In the genomic region with DNA sequence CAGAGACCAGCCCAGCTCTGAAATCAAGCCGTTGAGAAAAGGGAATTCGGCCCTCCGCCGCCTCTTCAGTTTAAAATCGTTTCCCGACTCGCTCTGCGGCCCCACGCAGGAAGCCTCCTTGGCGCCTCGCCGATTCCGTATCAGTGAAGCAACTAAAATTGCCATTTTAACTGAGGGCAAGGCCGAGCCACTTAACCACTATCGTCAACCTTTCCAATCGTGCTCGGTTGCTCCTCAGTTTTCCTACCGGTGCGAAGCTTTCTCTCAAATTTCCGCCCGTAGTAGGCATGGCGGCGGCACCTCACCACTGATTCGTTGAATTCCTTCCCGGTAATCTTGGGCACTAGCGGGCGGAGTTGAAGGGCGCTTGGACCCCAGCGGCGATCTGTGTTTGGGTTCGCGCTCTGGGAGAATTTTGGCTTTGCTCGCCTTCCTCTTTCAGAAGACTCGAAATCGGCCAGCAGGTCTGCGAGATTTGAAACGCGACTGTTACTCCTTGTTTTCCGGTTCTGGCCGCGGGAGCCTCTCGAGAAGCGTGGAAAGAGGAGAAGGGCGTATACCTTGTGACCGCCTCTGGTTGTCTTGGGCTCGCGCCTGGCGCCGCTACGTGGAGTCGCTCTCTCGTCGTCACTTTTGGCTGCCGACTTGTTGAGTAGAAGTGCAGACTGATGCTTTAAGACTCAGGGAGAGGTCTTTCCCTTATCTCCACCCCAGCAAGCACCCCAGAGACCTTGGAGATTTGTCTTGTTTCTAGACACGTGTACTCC, we compare ENCODE assay signal across 1 cellular context.
TF ChIP-seq lines count a peak whose summit lies in the region.

A gene with protein sequence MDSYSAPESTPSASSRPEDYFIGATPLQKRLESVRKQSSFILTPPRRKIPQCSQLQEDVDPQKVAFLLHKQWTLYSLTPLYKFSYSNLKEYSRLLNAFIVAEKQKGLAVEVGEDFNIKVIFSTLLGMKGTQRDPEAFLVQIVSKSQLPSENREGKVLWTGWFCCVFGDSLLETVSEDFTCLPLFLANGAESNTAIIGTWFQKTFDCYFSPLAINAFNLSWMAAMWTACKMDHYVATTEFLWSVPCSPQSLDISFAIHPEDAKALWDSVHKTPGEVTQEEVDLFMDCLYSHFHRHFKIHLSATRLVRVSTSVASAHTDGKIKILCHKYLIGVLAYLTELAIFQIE (minus strand): TSS at position 569 of the 767 bp plus-strand sequence. CDS start 13,584 bp downstream, outside the sequence.
A gene with protein sequence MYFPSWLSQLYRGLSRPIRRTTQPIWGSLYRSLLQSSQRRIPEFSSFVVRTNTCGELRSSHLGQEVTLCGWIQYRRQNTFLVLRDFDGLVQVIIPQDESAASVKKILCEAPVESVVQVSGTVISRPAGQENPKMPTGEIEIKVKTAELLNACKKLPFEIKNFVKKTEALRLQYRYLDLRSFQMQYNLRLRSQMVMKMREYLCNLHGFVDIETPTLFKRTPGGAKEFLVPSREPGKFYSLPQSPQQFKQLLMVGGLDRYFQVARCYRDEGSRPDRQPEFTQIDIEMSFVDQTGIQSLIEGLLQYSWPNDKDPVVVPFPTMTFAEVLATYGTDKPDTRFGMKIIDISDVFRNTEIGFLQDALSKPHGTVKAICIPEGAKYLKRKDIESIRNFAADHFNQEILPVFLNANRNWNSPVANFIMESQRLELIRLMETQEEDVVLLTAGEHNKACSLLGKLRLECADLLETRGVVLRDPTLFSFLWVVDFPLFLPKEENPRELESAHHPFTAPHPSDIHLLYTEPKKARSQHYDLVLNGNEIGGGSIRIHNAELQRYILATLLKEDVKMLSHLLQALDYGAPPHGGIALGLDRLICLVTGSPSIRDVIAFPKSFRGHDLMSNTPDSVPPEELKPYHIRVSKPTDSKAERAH (plus strand): TSS at position 359 of the 767 bp plus-strand sequence. CDS start 557 bp downstream, outside the sequence.

TF ChIP-seq in GM12878, 131 proteins besides CTCF, POLR2A, EP300 and RAD21 (continued from another document and continues in another):
- TF ChIP-seq, protein P1, sequence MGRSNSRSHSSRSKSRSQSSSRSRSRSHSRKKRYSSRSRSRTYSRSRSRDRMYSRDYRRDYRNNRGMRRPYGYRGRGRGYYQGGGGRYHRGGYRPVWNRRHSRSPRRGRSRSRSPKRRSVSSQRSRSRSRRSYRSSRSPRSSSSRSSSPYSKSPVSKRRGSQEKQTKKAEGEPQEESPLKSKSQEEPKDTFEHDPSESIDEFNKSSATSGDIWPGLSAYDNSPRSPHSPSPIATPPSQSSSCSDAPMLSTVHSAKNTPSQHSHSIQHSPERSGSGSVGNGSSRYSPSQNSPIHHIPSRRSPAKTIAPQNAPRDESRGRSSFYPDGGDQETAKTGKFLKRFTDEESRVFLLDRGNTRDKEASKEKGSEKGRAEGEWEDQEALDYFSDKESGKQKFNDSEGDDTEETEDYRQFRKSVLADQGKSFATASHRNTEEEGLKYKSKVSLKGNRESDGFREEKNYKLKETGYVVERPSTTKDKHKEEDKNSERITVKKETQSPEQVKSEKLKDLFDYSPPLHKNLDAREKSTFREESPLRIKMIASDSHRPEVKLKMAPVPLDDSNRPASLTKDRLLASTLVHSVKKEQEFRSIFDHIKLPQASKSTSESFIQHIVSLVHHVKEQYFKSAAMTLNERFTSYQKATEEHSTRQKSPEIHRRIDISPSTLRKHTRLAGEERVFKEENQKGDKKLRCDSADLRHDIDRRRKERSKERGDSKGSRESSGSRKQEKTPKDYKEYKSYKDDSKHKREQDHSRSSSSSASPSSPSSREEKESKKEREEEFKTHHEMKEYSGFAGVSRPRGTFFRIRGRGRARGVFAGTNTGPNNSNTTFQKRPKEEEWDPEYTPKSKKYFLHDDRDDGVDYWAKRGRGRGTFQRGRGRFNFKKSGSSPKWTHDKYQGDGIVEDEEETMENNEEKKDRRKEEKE (IDR thresholded peaks at IDR 0.05) = no peak
- TF ChIP-seq NR2C1 (IDR thresholded peaks at IDR 0.05) = peak; percentile 91
- TF ChIP-seq, protein P2, sequence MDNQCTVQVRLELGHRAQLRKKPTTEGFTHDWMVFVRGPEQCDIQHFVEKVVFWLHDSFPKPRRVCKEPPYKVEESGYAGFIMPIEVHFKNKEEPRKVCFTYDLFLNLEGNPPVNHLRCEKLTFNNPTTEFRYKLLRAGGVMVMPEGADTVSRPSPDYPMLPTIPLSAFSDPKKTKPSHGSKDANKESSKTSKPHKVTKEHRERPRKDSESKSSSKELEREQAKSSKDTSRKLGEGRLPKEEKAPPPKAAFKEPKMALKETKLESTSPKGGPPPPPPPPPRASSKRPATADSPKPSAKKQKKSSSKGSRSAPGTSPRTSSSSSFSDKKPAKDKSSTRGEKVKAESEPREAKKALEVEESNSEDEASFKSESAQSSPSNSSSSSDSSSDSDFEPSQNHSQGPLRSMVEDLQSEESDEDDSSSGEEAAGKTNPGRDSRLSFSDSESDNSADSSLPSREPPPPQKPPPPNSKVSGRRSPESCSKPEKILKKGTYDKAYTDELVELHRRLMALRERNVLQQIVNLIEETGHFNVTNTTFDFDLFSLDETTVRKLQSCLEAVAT (IDR thresholded peaks at IDR 0.05) = peak; percentile 95
- TF ChIP-seq TAF1 (IDR thresholded peaks at IDR 0.05; ENCODE audit: borderline replicate concordance, low read depth, low read length) = peak; percentile 29; the same call in 1 of the 2 replicates
- TF ChIP-seq SRF (IDR thresholded peaks at IDR 0.05; ENCODE audit: low read depth in 2 of 2, low read length in 2 of 2) = peak in 1 of 2 experiments; percentile 75; a peak in 2 of 4 replicates
- TF ChIP-seq MXI1 (IDR thresholded peaks at IDR 0.05; ENCODE audit: low read depth, low read length) = peak; percentile 53
- TF ChIP-seq CBX3 (IDR thresholded peaks at IDR 0.05; ENCODE audit: borderline replicate concordance, low read depth) = no peak
- TF ChIP-seq NR2F1 (conservative IDR thresholded peaks at IDR 0.05) = no peak
- no peak for TF ChIP-seq ZNF622 (IDR thresholded peaks at IDR 0.05)
- peak; percentile 69; the same call in 1 of the 2 replicates for TF ChIP-seq FOXM1 (IDR thresholded peaks at IDR 0.05; ENCODE audit: low read depth, low read length)
- TF ChIP-seq TCF7 (IDR thresholded peaks at IDR 0.05; ENCODE audit: borderline replicate concordance) = no peak
- no peak for TF ChIP-seq ZNF24 (IDR thresholded peaks at IDR 0.05)
- TF ChIP-seq KLF5 (IDR thresholded peaks at IDR 0.05; ENCODE audit: partially characterized antibody) = no peak
- TF ChIP-seq, protein P3, sequence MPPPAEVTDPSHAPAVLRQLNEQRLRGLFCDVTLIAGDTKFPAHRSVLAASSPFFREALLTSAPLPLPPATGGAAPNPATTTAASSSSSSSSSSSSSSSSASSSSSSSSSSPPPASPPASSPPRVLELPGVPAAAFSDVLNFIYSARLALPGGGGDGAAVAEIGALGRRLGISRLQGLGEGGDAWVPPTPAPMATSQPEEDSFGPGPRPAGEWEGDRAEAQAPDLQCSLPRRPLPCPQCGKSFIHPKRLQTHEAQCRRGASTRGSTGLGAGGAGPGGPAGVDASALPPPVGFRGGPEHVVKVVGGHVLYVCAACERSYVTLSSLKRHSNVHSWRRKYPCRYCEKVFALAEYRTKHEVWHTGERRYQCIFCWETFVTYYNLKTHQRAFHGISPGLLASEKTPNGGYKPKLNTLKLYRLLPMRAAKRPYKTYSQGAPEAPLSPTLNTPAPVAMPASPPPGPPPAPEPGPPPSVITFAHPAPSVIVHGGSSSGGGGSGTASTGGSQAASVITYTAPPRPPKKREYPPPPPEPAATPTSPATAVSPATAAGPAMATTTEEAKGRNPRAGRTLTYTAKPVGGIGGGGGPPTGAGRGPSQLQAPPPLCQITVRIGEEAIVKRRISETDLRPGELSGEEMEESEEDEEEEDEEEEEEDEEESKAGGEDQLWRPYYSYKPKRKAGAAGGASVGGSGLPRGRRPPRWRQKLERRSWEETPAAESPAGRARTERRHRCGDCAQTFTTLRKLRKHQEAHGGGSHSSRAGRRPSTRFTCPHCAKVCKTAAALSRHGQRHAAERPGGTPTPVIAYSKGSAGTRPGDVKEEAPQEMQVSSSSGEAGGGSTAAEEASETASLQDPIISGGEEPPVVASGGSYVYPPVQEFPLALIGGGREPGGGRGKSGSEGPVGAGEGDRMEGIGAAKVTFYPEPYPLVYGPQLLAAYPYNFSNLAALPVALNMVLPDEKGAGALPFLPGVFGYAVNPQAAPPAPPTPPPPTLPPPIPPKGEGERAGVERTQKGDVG (CRISPR knock-in tag; IDR thresholded peaks at IDR 0.05) = no peak
- TF ChIP-seq IKZF1 (conservative IDR thresholded peaks at IDR 0.05) = peak; percentile 95
- TF ChIP-seq, protein P4, sequence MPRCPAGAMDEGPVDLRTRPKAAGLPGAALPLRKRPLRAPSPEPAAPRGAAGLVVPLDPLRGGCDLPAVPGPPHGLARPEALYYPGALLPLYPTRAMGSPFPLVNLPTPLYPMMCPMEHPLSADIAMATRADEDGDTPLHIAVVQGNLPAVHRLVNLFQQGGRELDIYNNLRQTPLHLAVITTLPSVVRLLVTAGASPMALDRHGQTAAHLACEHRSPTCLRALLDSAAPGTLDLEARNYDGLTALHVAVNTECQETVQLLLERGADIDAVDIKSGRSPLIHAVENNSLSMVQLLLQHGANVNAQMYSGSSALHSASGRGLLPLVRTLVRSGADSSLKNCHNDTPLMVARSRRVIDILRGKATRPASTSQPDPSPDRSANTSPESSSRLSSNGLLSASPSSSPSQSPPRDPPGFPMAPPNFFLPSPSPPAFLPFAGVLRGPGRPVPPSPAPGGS (IDR thresholded peaks at IDR 0.05; ENCODE audit: borderline replicate concordance, insufficient read depth, low read depth, low read length, poor library complexity, severe bottlenecking) = no peak
- TF ChIP-seq BHLHE40 (IDR thresholded peaks at IDR 0.05; ENCODE audit: borderline replicate concordance in 1 of 2, low read depth in 2 of 2, low read length in 1 of 2) = peak in 1 of 2 experiments; percentile 41; a peak in 1 of 4 replicates
- TF ChIP-seq GABPA (IDR thresholded peaks at IDR 0.05; ENCODE audit: low read depth) = peak; percentile 89
- peak; percentile 21; the same call in 1 of the 3 replicates for TF ChIP-seq POU2F2 (IDR thresholded peaks at IDR 0.05; ENCODE audit: borderline replicate concordance, low read depth, low read length)
- TF ChIP-seq SUPT20H (IDR thresholded peaks at IDR 0.05; ENCODE audit: borderline replicate concordance, control insufficient read depth, low read depth, low read length) = no peak
- no peak for TF ChIP-seq HDAC2 (IDR thresholded peaks at IDR 0.05)
- TF ChIP-seq NBN (IDR thresholded peaks at IDR 0.05) = peak; percentile 73; the same call in 1 of the 2 replicates
- peak; percentile 96 for TF ChIP-seq CREB1 (IDR thresholded peaks at IDR 0.05; ENCODE audit: low read depth)
- TF ChIP-seq IKZF2 (IDR thresholded peaks at IDR 0.05) = peak; percentile 70 to 74
- no peak for TF ChIP-seq EZH2 (IDR thresholded peaks at IDR 0.05; ENCODE audit: borderline replicate concordance, control insufficient read depth, low read depth, low read length)
- TF ChIP-seq, protein P5, sequence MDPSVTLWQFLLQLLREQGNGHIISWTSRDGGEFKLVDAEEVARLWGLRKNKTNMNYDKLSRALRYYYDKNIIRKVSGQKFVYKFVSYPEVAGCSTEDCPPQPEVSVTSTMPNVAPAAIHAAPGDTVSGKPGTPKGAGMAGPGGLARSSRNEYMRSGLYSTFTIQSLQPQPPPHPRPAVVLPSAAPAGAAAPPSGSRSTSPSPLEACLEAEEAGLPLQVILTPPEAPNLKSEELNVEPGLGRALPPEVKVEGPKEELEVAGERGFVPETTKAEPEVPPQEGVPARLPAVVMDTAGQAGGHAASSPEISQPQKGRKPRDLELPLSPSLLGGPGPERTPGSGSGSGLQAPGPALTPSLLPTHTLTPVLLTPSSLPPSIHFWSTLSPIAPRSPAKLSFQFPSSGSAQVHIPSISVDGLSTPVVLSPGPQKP (IDR thresholded peaks at IDR 0.05; ENCODE audit: low read depth, low read length) = peak; percentile 12; the same call in 1 of the 2 replicates
- TF ChIP-seq, protein P6, sequence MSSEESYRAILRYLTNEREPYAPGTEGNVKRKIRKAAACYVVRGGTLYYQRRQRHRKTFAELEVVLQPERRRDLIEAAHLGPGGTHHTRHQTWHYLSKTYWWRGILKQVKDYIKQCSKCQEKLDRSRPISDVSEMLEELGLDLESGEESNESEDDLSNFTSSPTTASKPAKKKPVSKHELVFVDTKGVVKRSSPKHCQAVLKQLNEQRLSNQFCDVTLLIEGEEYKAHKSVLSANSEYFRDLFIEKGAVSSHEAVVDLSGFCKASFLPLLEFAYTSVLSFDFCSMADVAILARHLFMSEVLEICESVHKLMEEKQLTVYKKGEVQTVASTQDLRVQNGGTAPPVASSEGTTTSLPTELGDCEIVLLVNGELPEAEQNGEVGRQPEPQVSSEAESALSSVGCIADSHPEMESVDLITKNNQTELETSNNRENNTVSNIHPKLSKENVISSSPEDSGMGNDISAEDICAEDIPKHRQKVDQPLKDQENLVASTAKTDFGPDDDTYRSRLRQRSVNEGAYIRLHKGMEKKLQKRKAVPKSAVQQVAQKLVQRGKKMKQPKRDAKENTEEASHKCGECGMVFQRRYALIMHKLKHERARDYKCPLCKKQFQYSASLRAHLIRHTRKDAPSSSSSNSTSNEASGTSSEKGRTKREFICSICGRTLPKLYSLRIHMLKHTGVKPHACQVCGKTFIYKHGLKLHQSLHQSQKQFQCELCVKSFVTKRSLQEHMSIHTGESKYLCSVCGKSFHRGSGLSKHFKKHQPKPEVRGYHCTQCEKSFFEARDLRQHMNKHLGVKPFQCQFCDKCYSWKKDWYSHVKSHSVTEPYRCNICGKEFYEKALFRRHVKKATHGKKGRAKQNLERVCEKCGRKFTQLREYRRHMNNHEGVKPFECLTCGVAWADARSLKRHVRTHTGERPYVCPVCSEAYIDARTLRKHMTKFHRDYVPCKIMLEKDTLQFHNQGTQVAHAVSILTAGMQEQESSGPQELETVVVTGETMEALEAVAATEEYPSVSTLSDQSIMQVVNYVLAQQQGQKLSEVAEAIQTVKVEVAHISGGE (CRISPR knock-in tag; IDR thresholded peaks at IDR 0.05) = no peak
- TF ChIP-seq, protein P7, sequence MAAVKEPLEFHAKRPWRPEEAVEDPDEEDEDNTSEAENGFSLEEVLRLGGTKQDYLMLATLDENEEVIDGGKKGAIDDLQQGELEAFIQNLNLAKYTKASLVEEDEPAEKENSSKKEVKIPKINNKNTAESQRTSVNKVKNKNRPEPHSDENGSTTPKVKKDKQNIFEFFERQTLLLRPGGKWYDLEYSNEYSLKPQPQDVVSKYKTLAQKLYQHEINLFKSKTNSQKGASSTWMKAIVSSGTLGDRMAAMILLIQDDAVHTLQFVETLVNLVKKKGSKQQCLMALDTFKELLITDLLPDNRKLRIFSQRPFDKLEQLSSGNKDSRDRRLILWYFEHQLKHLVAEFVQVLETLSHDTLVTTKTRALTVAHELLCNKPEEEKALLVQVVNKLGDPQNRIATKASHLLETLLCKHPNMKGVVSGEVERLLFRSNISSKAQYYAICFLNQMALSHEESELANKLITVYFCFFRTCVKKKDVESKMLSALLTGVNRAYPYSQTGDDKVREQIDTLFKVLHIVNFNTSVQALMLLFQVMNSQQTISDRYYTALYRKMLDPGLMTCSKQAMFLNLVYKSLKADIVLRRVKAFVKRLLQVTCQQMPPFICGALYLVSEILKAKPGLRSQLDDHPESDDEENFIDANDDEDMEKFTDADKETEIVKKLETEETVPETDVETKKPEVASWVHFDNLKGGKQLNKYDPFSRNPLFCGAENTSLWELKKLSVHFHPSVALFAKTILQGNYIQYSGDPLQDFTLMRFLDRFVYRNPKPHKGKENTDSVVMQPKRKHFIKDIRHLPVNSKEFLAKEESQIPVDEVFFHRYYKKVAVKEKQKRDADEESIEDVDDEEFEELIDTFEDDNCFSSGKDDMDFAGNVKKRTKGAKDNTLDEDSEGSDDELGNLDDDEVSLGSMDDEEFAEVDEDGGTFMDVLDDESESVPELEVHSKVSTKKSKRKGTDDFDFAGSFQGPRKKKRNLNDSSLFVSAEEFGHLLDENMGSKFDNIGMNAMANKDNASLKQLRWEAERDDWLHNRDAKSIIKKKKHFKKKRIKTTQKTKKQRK (IDR thresholded peaks at IDR 0.05; ENCODE audit: low read depth, low read length) = peak; percentile 24; the same call in 1 of the 2 replicates
- TF ChIP-seq STAT3 (IDR thresholded peaks at IDR 0.05; ENCODE audit: low read depth, low read length) = no peak
- TF ChIP-seq IRF4 (IDR thresholded peaks at IDR 0.05; ENCODE audit: low read depth, low read length) = 0 out of 2 replicates have a peak, but pooled peaks have one; percentile 33
